In genomic region chr7:98335411-98335977, GRCh38 we compare ENCODE assay signal across 17 cellular contexts. TPM values are rescaled to one million over a fixed set of nuclear protein-coding genes. Genes with fewer than 3 reads are reported as not detected.
A peak's percentile ranks its signal among the peaks of the same experiment; 100 is the strongest.
DNase-seq lines count a peak whose midpoint lies in the region; ATAC-seq, FAIRE-seq and TF ChIP-seq lines count a peak whose summit lies in the region.
"Had no signal": no experiment of that assay in that cellular context is flagged by ENCODE, and none has a peak within 500 bp of the region (broad histone marks: within the 10 kb centered on the region; RNA-seq: fewer than 3 reads in every experiment).

No MANE protein-coding gene starts in this region.

- H3K27me3 ChIP-seq in K562 (ENCODE audit: control insufficient read depth in 2 of 2, insufficient read depth in 2 of 2, low read length in 2 of 2): no peaks in the 10 kb centered on the region
- no peaks in the 10 kb centered on the region for H3K27me3 ChIP-seq in CD8-positive, alpha-beta memory T cell (ENCODE audit: insufficient read depth, low read length, poor library complexity, severe bottlenecking)
- H3K27me3 ChIP-seq in PC-3 (ENCODE audit: low read length): no peaks in the 10 kb centered on the region

- no peaks in the 10 kb centered on the region for H3K9me2 ChIP-seq in PC-3 (replicated peaks; ENCODE audit: low read length)

- H3K4me1 ChIP-seq in K562 (replicated peaks in 1 of 2; ENCODE audit: control insufficient read depth in 2 of 2, insufficient read depth in 2 of 2, low read length in 2 of 2) (no peaks in the 10 kb centered on the region; a peak in 1 of 5 replicates), PC-3 (ENCODE audit: insufficient read depth, low read length) (no peaks in the 10 kb centered on the region)
- no peaks in the 10 kb centered on the region for H3K4me1 ChIP-seq in CD8-positive, alpha-beta memory T cell (ENCODE audit: insufficient read depth, low read length)

- H3K79me2 ChIP-seq in K562 (ENCODE audit: control insufficient read depth, insufficient read depth, low read length) (no peaks in the 10 kb centered on the region), PC-3 (ENCODE audit: low read length) (0 out of 2 replicates have a peak, but pooled peaks cover 4% of the 10 kb centered on the region)

- H3K27ac ChIP-seq in K562 (ENCODE audit: extremely low read depth, low read depth, low read length) (no peak overlapping the region), PC-3 (ENCODE audit: low read length) (no peak overlapping the region)
- no peak overlapping the region for H3K27ac ChIP-seq in CD8-positive, alpha-beta memory T cell (ENCODE audit: low read depth, low read length)
- H3K27ac ChIP-seq: C4-2B had no signal

- H3K9me3 ChIP-seq in K562 (replicated peaks; ENCODE audit: control insufficient read depth, insufficient read depth, low read depth, low read length) (no peaks in the 10 kb centered on the region), PC-3 (ENCODE audit: low read length) (no peaks in the 10 kb centered on the region)
- H3K9me3 ChIP-seq in CD8-positive, alpha-beta memory T cell (ENCODE audit: low read length): no peaks in the 10 kb centered on the region

- peaks cover 9% of the 10 kb centered on the region for H3K9me3 Mint-ChIP-seq in stimulated activated naive CD8-positive, alpha-beta T cell treated with anti-CD3 and anti-CD28 coated beads, Interleukin-15, Interleukin-2, amounts not matched to agents 100 ng/mL and 50 ng/mL, for 24 hours
- H3K9me3 Mint-ChIP-seq in stimulated activated naive CD8-positive, alpha-beta T cell treated with anti-CD3 and anti-CD28 coated beads, Interleukin-15, amount 100 ng/mL, for 72 hours: peaks cover 0 to 7% of the 10 kb centered on the region in 2 donors
- H3K9me3 Mint-ChIP-seq in neural crest cell: no peaks in the 10 kb centered on the region
- H3K9me3 Mint-ChIP-seq in CD8-positive, alpha-beta memory T cell: peaks cover 0 to 7% (median 5%) of the 10 kb centered on the region in 5 donors

- no peak for DNase-seq in stimulated activated naive CD8-positive, alpha-beta T cell treated with anti-CD3 and anti-CD28 coated beads, Interleukin-15, amount 100 ng/mL, for 72 hours
- no peak for DNase-seq in K562 (ENCODE audit: extremely low read depth in 1 of 4, low spot score in 3 of 4)
- no peak for DNase-seq in neural crest cell (ENCODE audit: low read depth, low spot score)
- no peak for DNase-seq in CD8-positive, alpha-beta memory T cell
- no peak for DNase-seq in PC-3
- DNase-seq: ACHN; AML-193; CD4-positive, alpha-beta T cell; HCEC 1CT had no signal

- no peak overlapping the region for H3K4me3 Mint-ChIP-seq in stimulated activated naive CD8-positive, alpha-beta T cell treated with anti-CD3 and anti-CD28 coated beads, Interleukin-15, Interleukin-2, amounts not matched to agents 100 ng/mL and 50 ng/mL, for 24 hours
- H3K4me3 Mint-ChIP-seq in stimulated activated naive CD8-positive, alpha-beta T cell treated with anti-CD3 and anti-CD28 coated beads, Interleukin-15, amount 100 ng/mL, for 72 hours: no peak overlapping the region
- H3K4me3 Mint-ChIP-seq in neural crest cell: no peak overlapping the region
- H3K4me3 Mint-ChIP-seq in CD8-positive, alpha-beta memory T cell: no peak overlapping the region
- H3K4me3 Mint-ChIP-seq: CD4-positive, alpha-beta T cell; GM23338 had no signal

- H3K4me3 ChIP-seq in K562 (no peak overlapping the region), PC-3 (ENCODE audit: low read length) (no peak overlapping the region)
- no peak overlapping the region for H3K4me3 ChIP-seq in CD8-positive, alpha-beta memory T cell (ENCODE audit: low read length)
- H3K4me3 ChIP-seq: GM23338 had no signal

- POLR2A ChIA-PET in K562 (lab: Yijun Ruan, JAX): interaction anchor here (0.5 kb wide), 1 partner anchor 162 kb away, joined by 3 read pairs; no protein-coding TSS in a partner anchor
- POLR2A ChIA-PET in CD8-positive, alpha-beta memory T cell (lab: Charles Lee): no interaction called here
- POLR2A ChIA-PET in PC-3 (lab: Charles Lee; ENCODE audit: unreplicated experiment): no interaction called here

- H3K4me2 ChIP-seq in K562 (ENCODE audit: insufficient read depth, low read length): no peak overlapping the region
- no peak overlapping the region for H3K4me2 ChIP-seq in PC-3 (ENCODE audit: low read length)
- H3K4me2 ChIP-seq: GM23338 had no signal

- no peaks in the 10 kb centered on the region for H3K9me1 ChIP-seq in K562 (ENCODE audit: control insufficient read depth, insufficient read depth, low read length)

- TF ChIP-seq POLR2A in K562 (conservative IDR thresholded peaks at IDR 0.05): no peak

- no peaks in the 10 kb centered on the region for H3K4me1 Mint-ChIP-seq in stimulated activated naive CD8-positive, alpha-beta T cell treated with anti-CD3 and anti-CD28 coated beads, Interleukin-15, Interleukin-2, amounts not matched to agents 100 ng/mL and 50 ng/mL, for 24 hours (ENCODE audit: low read depth)
- no peaks in the 10 kb centered on the region for H3K4me1 Mint-ChIP-seq in stimulated activated naive CD8-positive, alpha-beta T cell treated with anti-CD3 and anti-CD28 coated beads, Interleukin-15, amount 100 ng/mL, for 72 hours
- H3K4me1 Mint-ChIP-seq in neural crest cell: no peaks in the 10 kb centered on the region
- no peaks in the 10 kb centered on the region for H3K4me1 Mint-ChIP-seq in CD8-positive, alpha-beta memory T cell
- H3K4me1 Mint-ChIP-seq: GM23338 had no signal

- H3K9ac ChIP-seq in K562 (ENCODE audit: insufficient read depth in 1 of 2, low read depth in 2 of 2, low read length in 2 of 2) (no peak overlapping the region), PC-3 (ENCODE audit: low read length) (no peak overlapping the region)

- BruUV-seq in K562 (replicated peaks; lab: Mats Ljungman, UMichigan) (no TSS peak), PC-3 (replicated peaks; lab: Mats Ljungman, UMichigan) (no TSS peak)

- peak overlapping the region; percentile 0 for H3K27ac Mint-ChIP-seq in stimulated activated naive CD8-positive, alpha-beta T cell treated with anti-CD3 and anti-CD28 coated beads, Interleukin-15, Interleukin-2, amounts not matched to agents 100 ng/mL and 50 ng/mL, for 24 hours
- H3K27ac Mint-ChIP-seq in stimulated activated naive CD8-positive, alpha-beta T cell treated with anti-CD3 and anti-CD28 coated beads, Interleukin-15, amount 100 ng/mL, for 72 hours: no peak overlapping the region
- peak overlapping the region; percentile 48 for H3K27ac Mint-ChIP-seq in neural crest cell (ENCODE audit: unreplicated experiment)
- H3K27ac Mint-ChIP-seq in CD8-positive, alpha-beta memory T cell: no peak overlapping the region
- H3K27ac Mint-ChIP-seq: CD4-positive, alpha-beta T cell; GM23338 had no signal

- no peak overlapping the region for H2AFZ ChIP-seq in K562 (ENCODE audit: low read depth, low read length)
- H2AFZ ChIP-seq in PC-3 (ENCODE audit: low read length): no peak overlapping the region
- H2AFZ ChIP-seq: GM23338 had no signal

- intact Hi-C loops in K562 (cut with micrococcal nuclease): no loop called here
- intact Hi-C loops in PC-3 (cut with micrococcal nuclease): no loop called here

- H3K36me3 ChIP-seq in K562 (ENCODE audit: control insufficient read depth, insufficient read depth, low read length): no peaks in the 10 kb centered on the region
- H3K36me3 ChIP-seq in CD8-positive, alpha-beta memory T cell (ENCODE audit: insufficient read depth, low read length): no peaks in the 10 kb centered on the region
- 0 out of 2 replicates have a peak, but pooled peaks cover 2% of the 10 kb centered on the region for H3K36me3 ChIP-seq in PC-3 (ENCODE audit: low read depth, low read length)

- CTCF ChIA-PET in K562 (lab: Yijun Ruan, JAX; ENCODE audit: low intra/inter-chr PET ratio) (interaction anchor here (0.5 kb wide), 1 partner anchor 464 kb away, joined by 3 read pairs; no protein-coding TSS in a partner anchor), PC-3 (lab: Charles Lee) (no interaction called here)
- CTCF ChIA-PET in CD8-positive, alpha-beta memory T cell (lab: Charles Lee): no interaction called here

- no peaks in the 10 kb centered on the region for H4K20me1 ChIP-seq in K562 (replicated peaks; ENCODE audit: control insufficient read depth, insufficient read depth, low read length)
- H4K20me1 ChIP-seq in PC-3 (ENCODE audit: low read length): no peaks in the 10 kb centered on the region

- no peaks in the 10 kb centered on the region for H3K36me3 Mint-ChIP-seq in stimulated activated naive CD8-positive, alpha-beta T cell treated with anti-CD3 and anti-CD28 coated beads, Interleukin-15, Interleukin-2, amounts not matched to agents 100 ng/mL and 50 ng/mL, for 24 hours (ENCODE audit: low read depth)
- no peaks in the 10 kb centered on the region for H3K36me3 Mint-ChIP-seq in neural crest cell (ENCODE audit: low read depth)
- peaks cover 0 to 13% (median 0%) of the 10 kb centered on the region in 3 donors for H3K36me3 Mint-ChIP-seq in CD8-positive, alpha-beta memory T cell

- TF ChIP-seq RAD21 in K562 (CRISPR knock-in tag; conservative IDR thresholded peaks at IDR 0.05 in 1 of 2, IDR thresholded peaks at IDR 0.05 in 1 of 2): no peak

- no peaks in the 10 kb centered on the region for H3K27me3 Mint-ChIP-seq in stimulated activated naive CD8-positive, alpha-beta T cell treated with anti-CD3 and anti-CD28 coated beads, Interleukin-15, Interleukin-2, amounts not matched to agents 100 ng/mL and 50 ng/mL, for 24 hours
- no peaks in the 10 kb centered on the region for H3K27me3 Mint-ChIP-seq in stimulated activated naive CD8-positive, alpha-beta T cell treated with anti-CD3 and anti-CD28 coated beads, Interleukin-15, amount 100 ng/mL, for 72 hours
- no peaks in the 10 kb centered on the region for H3K27me3 Mint-ChIP-seq in neural crest cell (ENCODE audit: low read depth)
- peaks cover 3 to 4% of the 10 kb centered on the region in 2 donors for H3K27me3 Mint-ChIP-seq in CD8-positive, alpha-beta memory T cell
- H3K27me3 Mint-ChIP-seq: CD4-positive, alpha-beta T cell had no signal

- in situ Hi-C loops in K562 (cut with MboI): no loop called here

- WGBS in K562 (ENCODE audit: insufficient coverage, low coverage, missing lambda C conversion rate): 60% methylated on average over 8 of the region's 8 CpGs

- no peak for TF ChIP-seq CTCF in K562 (IDR thresholded peaks at IDR 0.05 in 2 of 3, conservative IDR thresholded peaks at IDR 0.05 in 1 of 3; ENCODE audit: insufficient read depth in 2 of 3, low read depth in 1 of 3, low read length in 3 of 3)
- TF ChIP-seq CTCF in neural crest cell (conservative IDR thresholded peaks at IDR 0.05): no peak
- TF ChIP-seq CTCF in PC-3 (conservative IDR thresholded peaks at IDR 0.05; ENCODE audit: low read depth, low read length): no peak

- TF ChIP-seq EP300 in K562 (IDR thresholded peaks at IDR 0.05; ENCODE audit: low read length): no peak

- H3F3A ChIP-seq in PC-3 (ENCODE audit: low read length, unreplicated experiment): no peaks in the 10 kb centered on the region

- ATAC-seq in stimulated activated naive CD8-positive, alpha-beta T cell treated with anti-CD3 and anti-CD28 coated beads, Interleukin-15, amount 100 ng/mL, for 72 hours: no peak
- ATAC-seq in K562: no peak
- no peak for ATAC-seq in GM21367 (IDR thresholded peaks at IDR 0.05; ENCODE audit: unreplicated experiment)
- ATAC-seq in PC-3: no peak
- ATAC-seq: GM23338 had no signal

- FAIRE-seq in K562 (lab: Jason Lieb, UNC): no peak
- FAIRE-seq: A204.1, G401.6, GM12891, H54 had no signal

RNA-seq across cellular contexts. Expression of gene BRI3, which starts 54.0 kb away (rescaled TPM):
- total RNA-seq in K562 (2011; cell fraction: chromatin; rRNA removed; ENCODE audit: low replicate concordance): 12.6 and 25.0 TPM in 2 replicates
- total RNA-seq in K562 (2011; cell fraction: nucleolus; rRNA removed): 16.4 and 20.8 TPM in 2 replicates
- 21.3 and 23.7 TPM in 2 replicates for total RNA-seq in K562 (2011; cell fraction: nucleoplasm; rRNA removed)
- 9.9 and 10.7 TPM in 2 replicates for total RNA-seq in K562 (2014; rRNA removed)
- 11.9 and 21.6 TPM in 2 replicates for total RNA-seq in K562 (2014; rRNA removed; fragmentation: Illumina TruSeq; extraction: Trizol)
- total RNA-seq in K562 (2015; rRNA removed; fragmentation: Illumina TruSeq; extraction: Trizol): 29.1 and 29.8 TPM in 2 replicates
- 55.1 and 57.4 TPM in 2 replicates for total RNA-seq in K562 (2021)
- 18.6 and 21.3 TPM in 2 replicates for polyA plus RNA-seq in K562 (2011; rRNA removed)
- 24.1 and 28.7 TPM in 2 replicates for polyA plus RNA-seq in K562 (2011; cell fraction: cytosol; rRNA removed)
- 16.2 and 18.7 TPM in 2 replicates for polyA plus RNA-seq in K562 (2011; cell fraction: nucleus; rRNA removed)
- 46.4 and 129 TPM in 2 replicates for polyA plus RNA-seq in K562 (2012)
- polyA plus RNA-seq in K562 (2014; fragmentation: Illumina TruSeq; extraction: Trizol): 16.9 and 26.0 TPM in 2 replicates
- 1 to 10 TPM; 4.3 to 5.7 TPM for polyA plus RNA-seq in K562 (2014; fragmentation: Nextera tagmentation; extraction: Ambion mirVana)
- polyA plus RNA-seq in K562 (2014; rRNA removed): 23.1 and 39.8 TPM in 2 replicates
- 8.9 and 9.1 TPM in 2 replicates for polyA minus RNA-seq in K562 (2011; rRNA and poly(A)+ RNA removed)
- 8.2 and 13.9 TPM in 2 replicates for polyA minus RNA-seq in K562 (2011; cell fraction: cytosol; rRNA and poly(A)+ RNA removed)
- 9.2 and 11.0 TPM in 2 replicates for polyA minus RNA-seq in K562 (2011; cell fraction: nucleus; rRNA and poly(A)+ RNA removed)
- 112 and 119 TPM in 2 replicates for total RNA-seq in neural crest cell
- 10 to 100 TPM; 58.4 to 65.0 TPM for total RNA-seq in CD8-positive, alpha-beta memory T cell
- polyA plus RNA-seq in CD8-positive, alpha-beta memory T cell: 15.4 TPM
- 52.5 and 55.0 TPM in 2 replicates for total RNA-seq in PC-3 (2014; rRNA removed)

Comparison
In these comparisons a context has a peak if more than half of its experiments do, and no peak if none do; other contexts are left out.
1. H3K27ac Mint-ChIP-seq: peak in stimulated activated naive CD8-positive, alpha-beta T cell treated with anti-CD3 and anti-CD28 coated beads, Interleukin-15, Interleukin-2, amounts not matched to agents 100 ng/mL and 50 ng/mL, for 24 hours (single experiment) and neural crest cell (single experiment); none in stimulated activated naive CD8-positive, alpha-beta T cell treated with anti-CD3 and anti-CD28 coated beads, Interleukin-15, amount 100 ng/mL, for 72 hours (0 of 2) and CD8-positive, alpha-beta memory T cell (0 of 8).